In the genomic region with DNA sequence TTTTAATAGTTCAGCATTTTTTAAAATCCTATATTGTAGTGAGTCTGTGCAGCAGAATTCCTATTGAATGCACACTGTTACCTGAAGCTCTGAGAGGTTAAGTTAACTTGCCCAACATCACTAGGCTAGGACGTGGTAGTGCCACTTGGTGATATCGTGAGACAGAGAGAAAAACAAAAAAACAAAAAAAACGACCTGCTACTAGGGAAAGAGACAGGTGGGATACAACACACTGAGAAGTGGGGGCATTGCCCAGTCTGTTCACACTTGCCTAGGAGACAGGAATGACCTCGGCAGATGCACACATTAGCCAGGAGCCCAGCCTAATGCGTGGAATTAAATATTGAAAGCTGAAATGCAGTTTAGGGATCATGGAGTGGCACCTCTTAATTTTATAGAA, we compare ENCODE assay signal across 10 cellular contexts.
DNase-seq lines count a peak whose midpoint lies in the region; ATAC-seq, FAIRE-seq and TF ChIP-seq lines count a peak whose summit lies in the region.
"Had no signal": no experiment of that assay in that cellular context is flagged by ENCODE, and none has a peak within 500 bp of the region (broad histone marks: within the 10 kb centered on the region; RNA-seq: fewer than 3 reads in every experiment).

No MANE protein-coding gene starts in this region.

- H3K27ac Mint-ChIP-seq in Calu3 (ENCODE audit: unreplicated experiment): no peak overlapping the region
- H3K27ac Mint-ChIP-seq in effector memory CD8-positive, alpha-beta T cell: peak overlapping the region in 1 of 2 donors; percentile 55

- peak; percentile 78 for FAIRE-seq in GM18507 (lab: Jason Lieb, UNC)

- CTCF ChIA-PET in Calu3 (lab: Charles Lee): interaction anchor here (0.7 to 1.2 kb wide), 3 partner anchors 22 to 133 kb away, joined by 4 to 7 read pairs (median 4); no protein-coding TSS in a partner anchor

- no TSS peak for BruUV-seq in Calu3 (replicated peaks; lab: Mats Ljungman, UMichigan)

- peaks cover 5% of the 10 kb centered on the region for H3K36me3 Mint-ChIP-seq in Calu3 (ENCODE audit: insufficient read depth, unreplicated experiment)
- H3K36me3 Mint-ChIP-seq in effector memory CD8-positive, alpha-beta T cell (ENCODE audit: insufficient read depth): peaks cover 3% of the 10 kb centered on the region

- peaks cover 70% of the 10 kb centered on the region for H3K27me3 Mint-ChIP-seq in Calu3 (ENCODE audit: unreplicated experiment)
- no peaks in the 10 kb centered on the region for H3K27me3 Mint-ChIP-seq in effector memory CD8-positive, alpha-beta T cell

- peak; percentile 35 for ATAC-seq in effector memory CD8-positive, alpha-beta T cell (replicated peaks)
- ATAC-seq in GM21515 (IDR thresholded peaks at IDR 0.05; ENCODE audit: unreplicated experiment): no peak
- ATAC-seq in HG03039 (IDR thresholded peaks at IDR 0.05; ENCODE audit: unreplicated experiment): no peak

- no peaks in the 10 kb centered on the region for H3K9me3 Mint-ChIP-seq in Calu3 (ENCODE audit: low read depth, unreplicated experiment)
- H3K9me3 Mint-ChIP-seq in effector memory CD8-positive, alpha-beta T cell: no peaks in the 10 kb centered on the region

- DNase-seq in Calu3 (peak; percentile 17), GM18507 (ENCODE audit: extremely low spot score, insufficient read length, low read depth) (no peak), SK-MEL-5 (ENCODE audit: low read depth, low spot score) (peak; percentile 26), NCI-H345 treated with DMSO at 0.1 percent for 48 hours (lab: John Stamatoyannopoulos, UW; ENCODE audit: unreplicated experiment) (no peak), GM10266 (ENCODE audit: extremely low spot score) (no peak)
- DNase-seq in effector memory CD8-positive, alpha-beta T cell: no peak
- DNase-seq: EL, NCI-H1417 treated with DMSO at 0.1 percent for 48 hours had no signal

- H3K4me1 Mint-ChIP-seq in Calu3 (ENCODE audit: low read depth, unreplicated experiment): peaks cover 11% of the 10 kb centered on the region
- H3K4me1 Mint-ChIP-seq in effector memory CD8-positive, alpha-beta T cell (ENCODE audit: low read depth in 2 of 2): peaks cover 43 to 63% of the 10 kb centered on the region in 2 donors

- in situ Hi-C loops in SK-MEL-5 (cut with HindIII; ENCODE audit: low pct_unique_long_range_greater_than_20kb, low sequenced_read_pairs): no loop called here

- TF ChIP-seq CTCF in Calu3 (IDR thresholded peaks at IDR 0.05; ENCODE audit: unreplicated experiment) (no peak), GM10266 (IDR thresholded peaks at IDR 0.05; ENCODE audit: control insufficient read depth, insufficient read depth, low read depth, missing control alignments) (no peak)

- H3K4me3 Mint-ChIP-seq in Calu3 (ENCODE audit: low read depth, unreplicated experiment): no peak overlapping the region
- H3K4me3 Mint-ChIP-seq in effector memory CD8-positive, alpha-beta T cell: peak overlapping the region; percentile 19 to 37

- intact Hi-C loops in Calu3 (cut with micrococcal nuclease; ENCODE audit: unreplicated experiment): loop anchor here (10.0 kb wide), 1 partner anchor 131 kb away; a partner anchor contains a TSS

Comparison
In these comparisons a context has a peak if more than half of its experiments do, and no peak if none do; other contexts are left out.
1. DNase-seq: peak in Calu3 (single experiment) and SK-MEL-5 (single experiment); none in GM18507 (single experiment), effector memory CD8-positive, alpha-beta T cell (0 of 3), NCI-H345 treated with DMSO at 0.1 percent for 48 hours (single experiment) and GM10266 (single experiment).